Comparison of ENCODE assay signal across 24 cellular contexts in the genomic region with DNA sequence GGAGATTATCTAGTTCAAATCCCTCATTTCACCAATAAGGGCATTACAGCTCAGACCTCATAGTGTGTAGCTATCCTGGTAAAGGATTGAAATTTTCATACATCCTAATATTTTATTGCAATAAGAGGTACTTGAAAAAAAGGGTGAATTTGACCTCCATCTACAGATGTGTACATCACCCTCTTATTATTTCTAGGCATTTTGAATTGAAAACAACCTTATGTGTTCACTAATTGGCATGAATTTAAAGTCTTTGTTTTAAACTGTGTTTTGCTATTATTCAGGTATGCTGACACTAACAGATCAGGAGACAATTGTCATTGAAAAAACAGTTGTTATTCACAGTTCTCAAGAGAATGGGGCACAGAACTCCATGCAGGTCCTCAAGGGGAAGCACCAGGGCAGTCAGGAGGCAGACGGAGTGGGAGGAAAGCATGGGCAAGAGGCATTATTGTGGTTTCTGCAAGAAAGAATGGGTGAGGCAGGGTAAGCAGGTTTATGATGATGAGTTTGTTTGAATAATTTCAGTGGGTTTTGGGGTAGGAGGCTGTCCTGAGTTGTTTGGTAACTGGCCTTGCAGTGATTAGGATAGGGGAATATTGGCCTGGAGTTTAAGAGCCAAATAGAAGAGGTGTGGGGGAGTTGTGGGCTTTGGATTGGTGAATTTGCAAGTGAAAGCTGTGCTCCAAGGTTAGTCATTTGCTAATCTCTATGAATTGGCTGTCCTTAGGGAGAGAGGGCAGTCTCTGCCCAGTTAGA.
"Had no signal": no experiment of that assay in that cellular context is flagged by ENCODE, and none has a peak within 500 bp of the region (broad histone marks: within the 10 kb centered on the region; RNA-seq: fewer than 3 reads in every experiment).

No MANE protein-coding gene starts in this region.

- DNase-seq: activated CD4-positive, alpha-beta T cell treated with anti-CD3 and anti-CD28 coated beads, Interleukin-2, amount 10 ng/mL, durations not matched to agents 24 days and 14 days; activated CD8-positive, alpha-beta T cell treated with anti-CD3 and anti-CD28 coated beads for 36 hours; activated naive CD4-positive, alpha-beta T cell treated with anti-CD3 and anti-CD28 coated beads for 36 hours; activated T-cell treated with anti-CD3 and anti-CD28 coated beads, Interleukin-2, amount 50 U/mL, for 1 hour; anterior cingulate cortex; central memory CD4-positive, alpha-beta T cell; gastrocnemius medialis; head of caudate nucleus; kidney glomerular epithelial cell; left ventricle myocardium inferior; mucosa of descending colon; naive B cell; stimulated activated CD4-positive, alpha-beta T cell treated with anti-CD3 and anti-CD28 coated beads, Interleukin-2, amount 100 ng/mL, for 48 hours; stimulated activated naive CD8-positive, alpha-beta T cell treated with anti-CD3 and anti-CD28 coated beads, Interleukin-15, amount 100 ng/mL, for 72 hours; T-helper 1 cell; T-helper 9 cell; transverse colon had no signal

- H3K27ac ChIP-seq: gastrocnemius medialis, left ventricle myocardium inferior, prostate gland, right atrium auricular region, skin epidermis, suprapubic skin, transverse colon, vagina had no signal

- H3K36me3 Mint-ChIP-seq: brain, memory B cell, naive B cell had no signal

- ATAC-seq: activated CD8-positive, alpha-beta T cell treated with anti-CD3 and anti-CD28 coated beads for 36 hours; gastrocnemius medialis; mucosa of descending colon; stimulated activated naive CD8-positive, alpha-beta T cell treated with anti-CD3 and anti-CD28 coated beads, Interleukin-15, amount 100 ng/mL, for 72 hours had no signal

- H3K9me3 ChIP-seq: gastrocnemius medialis, left ventricle myocardium inferior, mucosa of descending colon, prostate gland, right atrium auricular region, suprapubic skin, transverse colon, vagina had no signal

- H3K9me3 Mint-ChIP-seq: activated CD4-positive, alpha-beta T cell treated with anti-CD3 and anti-CD28 coated beads, Interleukin-2, amount 10 ng/mL, durations not matched to agents 24 days and 14 days; activated CD8-positive, alpha-beta T cell treated with anti-CD3 and anti-CD28 coated beads for 36 hours; activated naive CD4-positive, alpha-beta T cell treated with anti-CD3 and anti-CD28 coated beads for 36 hours; memory B cell; stimulated activated naive CD8-positive, alpha-beta T cell treated with anti-CD3 and anti-CD28 coated beads, Interleukin-15, amount 100 ng/mL, for 72 hours had no signal

- H3K27ac Mint-ChIP-seq: activated CD4-positive, alpha-beta T cell treated with anti-CD3 and anti-CD28 coated beads, Interleukin-2, amount 10 ng/mL, durations not matched to agents 24 days and 14 days; activated CD8-positive, alpha-beta T cell treated with anti-CD3 and anti-CD28 coated beads for 36 hours; activated naive CD4-positive, alpha-beta T cell treated with anti-CD3 and anti-CD28 coated beads for 36 hours; brain; memory B cell; naive B cell; stimulated activated naive CD8-positive, alpha-beta T cell treated with anti-CD3 and anti-CD28 coated beads, Interleukin-15, amount 100 ng/mL, for 72 hours had no signal

- H3K4me3 ChIP-seq: gastrocnemius medialis, left ventricle myocardium inferior, mucosa of descending colon, prostate gland, right atrium auricular region, skin epidermis, suprapubic skin, transverse colon, vagina had no signal

- H3K4me1 Mint-ChIP-seq: activated CD4-positive, alpha-beta T cell treated with anti-CD3 and anti-CD28 coated beads, Interleukin-2, amount 10 ng/mL, durations not matched to agents 24 days and 14 days; memory B cell; naive B cell had no signal

- H3K36me3 ChIP-seq: gastrocnemius medialis, left ventricle myocardium inferior, prostate gland, right atrium auricular region, suprapubic skin, transverse colon, vagina had no signal

- H3K4me3 Mint-ChIP-seq: activated CD4-positive, alpha-beta T cell treated with anti-CD3 and anti-CD28 coated beads, Interleukin-2, amount 10 ng/mL, durations not matched to agents 24 days and 14 days; activated CD8-positive, alpha-beta T cell treated with anti-CD3 and anti-CD28 coated beads for 36 hours; activated naive CD4-positive, alpha-beta T cell treated with anti-CD3 and anti-CD28 coated beads for 36 hours; brain; memory B cell; naive B cell; stimulated activated naive CD8-positive, alpha-beta T cell treated with anti-CD3 and anti-CD28 coated beads, Interleukin-15, amount 100 ng/mL, for 72 hours had no signal

- H3K27me3 ChIP-seq: gastrocnemius medialis, right atrium auricular region, suprapubic skin, transverse colon, vagina had no signal

- H3K4me1 ChIP-seq: gastrocnemius medialis, left ventricle myocardium inferior, prostate gland, right atrium auricular region, suprapubic skin, transverse colon, vagina had no signal
